Comparison of ENCODE assay signal across 8 cellular contexts in the genomic region with DNA sequence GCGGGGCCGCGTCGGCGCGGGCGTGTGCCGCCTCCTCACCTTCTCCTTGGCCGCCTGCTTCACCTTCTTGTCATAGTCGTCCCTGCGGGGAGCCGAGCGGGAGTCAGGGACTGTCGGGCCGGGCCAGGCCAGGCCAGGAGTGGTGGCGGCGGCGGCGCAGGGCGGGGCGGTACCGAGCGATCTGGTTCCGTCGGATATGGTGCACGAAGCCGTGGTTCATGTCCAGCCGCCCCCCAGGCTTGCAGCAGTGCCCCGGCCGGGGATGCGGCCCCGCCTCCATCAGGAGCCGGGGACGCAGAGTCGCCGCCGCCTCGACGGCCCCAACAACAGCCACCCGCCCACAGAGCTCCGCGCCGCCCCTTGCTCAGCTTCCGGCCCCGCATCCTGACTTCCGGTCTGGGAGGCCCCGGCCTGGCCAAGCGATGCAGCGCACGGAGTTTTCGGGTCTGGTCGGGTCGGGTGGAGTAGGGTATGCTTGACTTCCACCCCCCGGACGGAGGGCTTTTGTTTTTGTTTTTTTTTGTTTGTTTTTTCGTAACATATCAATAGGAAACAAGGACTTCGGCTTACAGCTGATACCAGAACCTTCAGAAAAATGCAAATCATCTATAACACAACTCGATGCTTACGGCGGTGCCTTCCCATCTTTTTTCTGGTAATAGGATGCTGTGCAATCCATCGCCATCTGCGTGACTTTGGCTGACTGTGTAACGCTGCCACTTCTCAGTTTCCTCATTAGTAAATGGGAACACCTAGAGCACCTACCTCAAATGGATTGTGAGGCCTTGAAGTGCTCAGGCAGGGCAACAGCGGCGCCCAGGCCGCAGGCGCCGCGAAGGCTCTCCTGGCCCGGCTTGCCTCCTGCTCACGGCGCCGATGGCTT. TPM values are rescaled to one million over a fixed set of nuclear protein-coding genes. Genes with fewer than 3 reads are reported as not detected.
DNase-seq lines count a peak whose midpoint lies in the region; ATAC-seq and TF ChIP-seq lines count a peak whose summit lies in the region.

A gene with protein sequence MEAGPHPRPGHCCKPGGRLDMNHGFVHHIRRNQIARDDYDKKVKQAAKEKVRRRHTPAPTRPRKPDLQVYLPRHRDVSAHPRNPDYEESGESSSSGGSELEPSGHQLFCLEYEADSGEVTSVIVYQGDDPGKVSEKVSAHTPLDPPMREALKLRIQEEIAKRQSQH (minus strand): TSS at position 362 of the 883 bp plus-strand sequence. CDS start 82 bp downstream, at position 280.

- peaks cover 32% of the 10 kb centered on the region for H3K36me3 Mint-ChIP-seq in activated B cell treated with CpG ODN at 0.5 μM for 24 hours (ENCODE audit: low read depth)

- CTCF ChIA-PET in AG04450 (lab: Charles Lee) (interaction anchor here (0.6 to 1.0 kb wide), 2 partner anchors 25 to 52 kb away, joined by 5 to 7 read pairs; no protein-coding TSS in a partner anchor), activated B cell treated with CpG ODN at 0.5 μM for 24 hours (lab: Charles Lee) (interaction anchor here (1.0 to 1.5 kb wide), 3 partner anchors 17 to 60 kb away, joined by 3 to 8 read pairs (median 4); no protein-coding TSS in a partner anchor)

- H3K4me3 ChIP-seq in AG04450 (ENCODE audit: low read depth, low read length) = peak within 1 kb of the TSS; percentile 78
- H3K4me3 ChIP-seq in cardiac fibroblast (replicated peaks in 1 of 2; ENCODE audit: low read depth in 2 of 2, low read length in 2 of 2) = peak within 1 kb of the TSS; percentile 67 to 82

- H3K4me1 Mint-ChIP-seq in activated B cell treated with CpG ODN at 0.5 μM for 24 hours = peaks cover 39% of the 10 kb centered on the region

- TF ChIP-seq CTCF in AG04450 (IDR thresholded peaks at IDR 0.05; ENCODE audit: low read depth, low read length) (no peak), activated B cell treated with CpG ODN at 0.5 μM for 24 hours (IDR thresholded peaks at IDR 0.05) (no peak), cardiac fibroblast (IDR thresholded peaks at IDR 0.05; ENCODE audit: low read depth, low read length) (no peak)

- H3K9me3 Mint-ChIP-seq in activated B cell treated with CpG ODN at 0.5 μM for 24 hours = no peaks in the 10 kb centered on the region

- peaks cover 4% of the 10 kb centered on the region; the same call in 1 of the 2 replicates for H3K9me3 ChIP-seq in AG04450 (ENCODE audit: control insufficient read depth, insufficient read depth, low read length)

- peak; percentile 57 for ATAC-seq in GM18861 (IDR thresholded peaks at IDR 0.05; ENCODE audit: unreplicated experiment)
- peak; percentile 77 for ATAC-seq in HG03095 (IDR thresholded peaks at IDR 0.05; ENCODE audit: unreplicated experiment)
- peak; percentile 73 for ATAC-seq in activated B cell treated with CpG ODN at 0.5 μM for 24 hours (ENCODE audit: low read depth)

- peak within 1 kb of the TSS; percentile 91 for H3K27ac Mint-ChIP-seq in activated B cell treated with CpG ODN at 0.5 μM for 24 hours

- peak within 1 kb of the TSS; percentile 98 for H3K4me3 Mint-ChIP-seq in activated B cell treated with CpG ODN at 0.5 μM for 24 hours

- H3K27me3 ChIP-seq in AG04450 (ENCODE audit: control insufficient read depth, insufficient read depth, low read length) = no peaks in the 10 kb centered on the region

- no peaks in the 10 kb centered on the region for H3K27me3 Mint-ChIP-seq in activated B cell treated with CpG ODN at 0.5 μM for 24 hours

- intact Hi-C loops in activated B cell treated with CpG ODN at 0.5 μM for 24 hours (cut with micrococcal nuclease) = loop anchor here (1.0 to 5.0 kb wide), 3 partner anchors 10 to 585 kb away; a partner anchor contains a TSS

- H3K27ac ChIP-seq in AG04450 (ENCODE audit: low read depth, low read length) = peak within 1 kb of the TSS; percentile 47

- POLR2A ChIA-PET in AG04450 (lab: Yijun Ruan, JAX) = interaction anchor here (0.6 to 1.5 kb wide), 11 partner anchors 9 to 284 kb away, joined by 3 to 8 read pairs (median 4); a partner anchor contains a TSS
- POLR2A ChIA-PET in activated B cell treated with CpG ODN at 0.5 μM for 24 hours (lab: Charles Lee) = interaction anchor here (0.7 to 3.3 kb wide), 17 partner anchors 10 to 428 kb away, joined by 3 to 28 read pairs (median 6); a partner anchor contains a TSS

- DNase-seq in AG04450 (ENCODE audit: low read depth, low spot score) (peak; percentile 26), NCI-H2227 treated with DMSO at 0.1 percent for 48 hours (lab: John Stamatoyannopoulos, UW) (peak; percentile 87), activated B cell treated with CpG ODN at 0.5 μM for 24 hours (peak; percentile 81), cardiac fibroblast (ENCODE audit: low read depth in 2 of 2) (peak; percentile 84 to 87), inferior parietal cortex (ENCODE audit: extremely low spot score) (peak; percentile 91)
- peak; percentile 79 to 87 for DNase-seq in stimulated activated CD4-positive, alpha-beta T cell treated with anti-CD3 and anti-CD28 coated beads, Interleukin-12 subunit alpha, Interleukin-12 subunit beta, amount 100 ng/mL, for 24 hours (ENCODE audit: low read depth in 2 of 2)

RNA-seq across cellular contexts. Expression of the gene that starts here (rescaled TPM):
- polyA plus RNA-seq in AG04450 (2011; rRNA removed) = 17.8 and 19.1 TPM in 2 replicates
- 21.7 and 25.3 TPM in 2 replicates for polyA minus RNA-seq in AG04450 (2011; rRNA and poly(A)+ RNA removed)
- total RNA-seq in activated B cell treated with CpG ODN at 0.5 μM for 24 hours = 49.7 and 61.5 TPM in 2 replicates

Comparison
In these comparisons a context has a peak if more than half of its experiments do, and no peak if none do; other contexts are left out.
1. Peak in every context shown above with its lines: DNase-seq, ATAC-seq, H3K4me3 ChIP-seq and H3K27ac ChIP-seq.
2. DNase-seq: peak in every context shown above with its lines; median percentile 91 in inferior parietal cortex; 87 in NCI-H2227 treated with DMSO at 0.1 percent for 48 hours; 86 in cardiac fibroblast; 83 in stimulated activated CD4-positive, alpha-beta T cell treated with anti-CD3 and anti-CD28 coated beads, Interleukin-12 subunit alpha, Interleukin-12 subunit beta, amount 100 ng/mL, for 24 hours; 81 in activated B cell treated with CpG ODN at 0.5 μM for 24 hours; 26 in AG04450.